ENCODE assay signal across 8 cellular contexts in the genomic region with DNA sequence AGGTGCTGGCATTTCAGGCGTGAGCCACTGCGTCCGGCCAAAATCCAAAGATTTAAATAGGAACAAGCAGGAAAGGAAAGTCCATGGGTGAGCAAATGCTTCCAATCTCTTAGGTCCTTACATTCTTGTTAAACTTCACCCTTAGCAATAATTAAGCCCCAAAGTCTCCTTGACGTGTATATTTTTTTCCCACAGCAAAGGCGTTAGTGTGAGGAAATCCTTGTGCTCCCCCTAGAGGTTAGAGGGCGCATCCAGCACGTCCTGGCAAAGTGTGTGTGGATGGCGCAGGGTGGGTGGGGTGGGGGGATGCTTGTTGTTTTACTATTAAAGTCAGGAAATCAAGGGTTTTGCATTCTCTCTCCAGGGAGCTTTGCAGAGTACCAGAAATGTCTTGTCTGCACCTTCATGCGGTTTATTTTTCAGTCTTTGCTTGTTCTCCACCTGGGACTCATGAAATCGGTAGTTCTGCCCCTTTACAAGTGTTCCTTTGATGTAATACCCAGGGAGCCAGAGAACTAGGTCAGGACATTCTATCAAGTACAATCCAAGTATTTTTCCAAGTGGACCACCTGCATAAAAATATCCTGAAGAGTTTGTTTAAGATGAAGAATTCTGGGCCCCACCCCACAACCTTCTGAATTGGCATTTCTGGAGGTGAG. TPM values are rescaled to one million over a fixed set of nuclear protein-coding genes. Genes with fewer than 3 reads are reported as not detected.
DNase-seq lines count a peak whose midpoint lies in the region; ATAC-seq, FAIRE-seq and TF ChIP-seq lines count a peak whose summit lies in the region.
"Had no signal": no experiment of that assay in that cellular context is flagged by ENCODE, and none has a peak within 500 bp of the region (broad histone marks: within the 10 kb centered on the region; RNA-seq: fewer than 3 reads in every experiment).

No MANE protein-coding gene starts in this region.

- H3K4me3 ChIP-seq in gastroesophageal sphincter (no peak overlapping the region), pancreas (no peak overlapping the region), aorta (ENCODE audit: low read length in 2 of 2) (no peak overlapping the region)

- 3 to 19% methylated on average over 7 to 9 of the region's 10 CpGs for WGBS in gastroesophageal sphincter (ENCODE audit: low coverage in 1 of 2), 2 donors
- 30 to 33% methylated on average over 10 of the region's 10 CpGs for WGBS in pancreas, 2 donors
- WGBS in aorta, 2 donors = 12 to 15% methylated on average over 10 of the region's 10 CpGs

- peak; percentile 72 for ATAC-seq in gastroesophageal sphincter
- ATAC-seq in pancreas = peak; percentile 89 to 98 (median 96)
- peak; percentile 89 for ATAC-seq in aorta (ENCODE audit: low FRiP score)

- no peak for TF ChIP-seq EP300 in gastroesophageal sphincter (IDR thresholded peaks at IDR 0.05)

- TF ChIP-seq CTCF in GM13977 (IDR thresholded peaks at IDR 0.05; ENCODE audit: extremely low read depth, insufficient read depth, missing control alignments) (peak; percentile 82), LNCAP (IDR thresholded peaks at IDR 0.05) (peak; percentile 48), gastroesophageal sphincter (IDR thresholded peaks at IDR 0.05) (peak; percentile 50 to 89 (median 62)), pancreas (IDR thresholded peaks at IDR 0.05) (peak; percentile 56 to 77 (median 62))

- TF ChIP-seq POLR2A in gastroesophageal sphincter (IDR thresholded peaks at IDR 0.05) = no peak

- DNase-seq in GM13977 (ENCODE audit: low spot score) (peak; percentile 72), RPMI8226 (peak; percentile 69), pancreas (peak in 5 of 6 donors; percentile 41 to 64 (median 43)), aorta (peak in 1 of 2 donors; percentile 62)
- DNase-seq in activated effector memory CD4-positive, alpha-beta T cell treated with Interleukin-2 at 50 U/mL for 16 hours = peak; percentile 25

- in situ Hi-C loops in GM13977 (cut with MboI; ENCODE audit: low pct_unique_long_range_greater_than_20kb, low sequenced_read_pairs, unreplicated experiment) = no loop called here

- H3K4me1 ChIP-seq in gastroesophageal sphincter (peaks cover 0 to 8% (median 0%) of the 10 kb centered on the region in 3 donors), pancreas (no peaks in the 10 kb centered on the region), aorta (ENCODE audit: control insufficient read depth in 1 of 2, insufficient read depth in 2 of 2, low read length in 2 of 2) (no peaks in the 10 kb centered on the region)

- no peaks in the 10 kb centered on the region for H3K36me3 ChIP-seq in gastroesophageal sphincter
- no peaks in the 10 kb centered on the region for H3K36me3 ChIP-seq in pancreas
- H3K36me3 ChIP-seq in aorta (ENCODE audit: control insufficient read depth in 1 of 2, insufficient read depth in 2 of 2, low read length in 1 of 2) = no peaks in the 10 kb centered on the region

- FAIRE-seq in pancreas (lab: Jason Lieb, UNC) = no peak
- FAIRE-seq: frontal cortex had no signal

- H3K27ac ChIP-seq in gastroesophageal sphincter = no peak overlapping the region
- H3K27ac ChIP-seq in pancreas = no peak overlapping the region
- no peak overlapping the region for H3K27ac ChIP-seq in aorta (ENCODE audit: low read depth in 1 of 2, low read length in 2 of 2)

- intact Hi-C loops in pancreas (cut with DNase I) = loop anchor here in 1 of 3 donors (10.0 kb wide), 1 partner anchor 158 kb away; no protein-coding TSS in a partner anchor
- intact Hi-C loops in aorta (cut with DNase I) = loop anchor here (5.0 to 10.0 kb wide), 2 partner anchors 138 to 150 kb away; no protein-coding TSS in a partner anchor

- H3K9me3 ChIP-seq in gastroesophageal sphincter (no peaks in the 10 kb centered on the region), pancreas (no peaks in the 10 kb centered on the region), aorta (ENCODE audit: control insufficient read depth, low read length) (no peaks in the 10 kb centered on the region)

- no peaks in the 10 kb centered on the region for H3K27me3 ChIP-seq in gastroesophageal sphincter
- H3K27me3 ChIP-seq in pancreas = no peaks in the 10 kb centered on the region
- no peaks in the 10 kb centered on the region for H3K27me3 ChIP-seq in aorta (ENCODE audit: control insufficient read depth in 1 of 2, insufficient read depth in 2 of 2, low read length in 1 of 2)

RNA-seq across cellular contexts. Expression of a gene that starts 22.2 kb away (rescaled TPM):
- total RNA-seq in gastroesophageal sphincter (10 to 100 TPM; 57.9 to 79.7 (median 63.4) TPM), pancreas (10 to 100 TPM; 23.8 to 42.0 (median 33.8) TPM), aorta (10 to 100 TPM; 61.1 to 87.0 TPM)
- polyA plus RNA-seq in pancreas (10 to 100 TPM; 28.9 to 31.4 TPM), aorta (10 to 100 TPM; 20.5 to 26.7 TPM)
